ENCODE assay signal across 8 cellular contexts in genomic region chr22:40044102-40044869, GRCh38. TPM values are rescaled to one million over a fixed set of nuclear protein-coding genes. Genes with fewer than 3 reads are reported as not detected.
DNase-seq lines count a peak whose midpoint lies in the region; ATAC-seq and TF ChIP-seq lines count a peak whose summit lies in the region.

No MANE protein-coding gene starts in this region.

- no peak for TF ChIP-seq CTCF in vagina (IDR thresholded peaks at IDR 0.05)

- H3K4me3 ChIP-seq in vagina, result peak overlapping the region; percentile 75 to 76

- H3K4me1 ChIP-seq in vagina, result peaks cover 75% of the 10 kb centered on the region

- H3K27ac ChIP-seq in vagina, result peak overlapping the region; percentile 88

- H3K27me3 ChIP-seq in vagina, result no peaks in the 10 kb centered on the region

- ATAC-seq in GM18511 (IDR thresholded peaks at IDR 0.05; ENCODE audit: unreplicated experiment), result peak; percentile 86
- peak; percentile 75 for ATAC-seq in HG03025 (IDR thresholded peaks at IDR 0.05; ENCODE audit: low FRiP score, unreplicated experiment)

- peak; percentile 94 for DNase-seq in NCI-H2029 treated with DMSO at 0.1 percent for 48 hours (lab: John Stamatoyannopoulos, UW)
- peak; percentile 97 for DNase-seq in T1000 (lab: John Stamatoyannopoulos, UW)
- peak; percentile 99 for DNase-seq in astrocyte of the hippocampus (ENCODE audit: low read depth, low spot score)
- peak; percentile 99 for DNase-seq in hepatic stellate cell (ENCODE audit: low spot score)
- peak; percentile 99 for DNase-seq in putamen (ENCODE audit: low spot score)
- peak in 1 of 2 donors; percentile 100 for DNase-seq in vagina (ENCODE audit: extremely low spot score in 2 of 2)

- intact Hi-C loops in vagina (cut with DNase I), result loop anchor here (5.0 to 10.0 kb wide), 2 partner anchors 131 to 303 kb away; partner anchors contain the start of genes ADSL and TNRC6B

- H3K9me3 ChIP-seq in vagina, result no peaks in the 10 kb centered on the region

- peak in 1 of 2 donors; percentile 33 for TF ChIP-seq POLR2A in vagina (IDR thresholded peaks at IDR 0.05)

- no peaks in the 10 kb centered on the region for H3K36me3 ChIP-seq in vagina

RNA-seq across cellular contexts. Expression of gene FAM83F, which starts 49.5 kb away (rescaled TPM):
- 12.8 TPM for total RNA-seq in vagina
